ENCODE assay signal across 1 cellular context in the genomic region with DNA sequence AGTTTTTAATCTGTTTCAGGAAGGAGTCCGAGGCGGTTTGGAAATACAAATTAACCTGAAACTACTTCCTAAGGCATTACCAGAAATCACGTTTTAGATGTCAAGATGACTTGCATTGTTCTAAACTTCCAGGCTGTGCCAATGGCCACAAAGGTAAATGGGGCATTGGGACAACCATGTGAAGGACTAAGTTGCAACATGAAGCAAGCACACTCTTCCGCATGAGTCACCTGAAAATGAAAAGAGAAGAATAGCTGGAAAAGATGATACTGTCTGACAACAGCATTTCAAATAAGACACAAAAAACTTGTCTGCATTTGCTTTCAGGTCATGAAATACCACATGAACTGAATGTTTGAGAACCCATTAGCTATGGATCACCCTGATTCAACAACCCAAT.
TF ChIP-seq lines count a peak whose summit lies in the region.

No MANE protein-coding gene starts in this region.

TF ChIP-seq in GM23338, 12 proteins besides CTCF, POLR2A, EP300 and RAD21:
- TF ChIP-seq NANOG (IDR thresholded peaks at IDR 0.05; ENCODE audit: borderline replicate concordance), result no peak
- TF ChIP-seq EZH2 (IDR thresholded peaks at IDR 0.05; ENCODE audit: low read depth, unreplicated experiment), result no peak
- TF ChIP-seq JUNB (IDR thresholded peaks at IDR 0.05; ENCODE audit: unreplicated experiment), result no peak
- TF ChIP-seq, protein P1, sequence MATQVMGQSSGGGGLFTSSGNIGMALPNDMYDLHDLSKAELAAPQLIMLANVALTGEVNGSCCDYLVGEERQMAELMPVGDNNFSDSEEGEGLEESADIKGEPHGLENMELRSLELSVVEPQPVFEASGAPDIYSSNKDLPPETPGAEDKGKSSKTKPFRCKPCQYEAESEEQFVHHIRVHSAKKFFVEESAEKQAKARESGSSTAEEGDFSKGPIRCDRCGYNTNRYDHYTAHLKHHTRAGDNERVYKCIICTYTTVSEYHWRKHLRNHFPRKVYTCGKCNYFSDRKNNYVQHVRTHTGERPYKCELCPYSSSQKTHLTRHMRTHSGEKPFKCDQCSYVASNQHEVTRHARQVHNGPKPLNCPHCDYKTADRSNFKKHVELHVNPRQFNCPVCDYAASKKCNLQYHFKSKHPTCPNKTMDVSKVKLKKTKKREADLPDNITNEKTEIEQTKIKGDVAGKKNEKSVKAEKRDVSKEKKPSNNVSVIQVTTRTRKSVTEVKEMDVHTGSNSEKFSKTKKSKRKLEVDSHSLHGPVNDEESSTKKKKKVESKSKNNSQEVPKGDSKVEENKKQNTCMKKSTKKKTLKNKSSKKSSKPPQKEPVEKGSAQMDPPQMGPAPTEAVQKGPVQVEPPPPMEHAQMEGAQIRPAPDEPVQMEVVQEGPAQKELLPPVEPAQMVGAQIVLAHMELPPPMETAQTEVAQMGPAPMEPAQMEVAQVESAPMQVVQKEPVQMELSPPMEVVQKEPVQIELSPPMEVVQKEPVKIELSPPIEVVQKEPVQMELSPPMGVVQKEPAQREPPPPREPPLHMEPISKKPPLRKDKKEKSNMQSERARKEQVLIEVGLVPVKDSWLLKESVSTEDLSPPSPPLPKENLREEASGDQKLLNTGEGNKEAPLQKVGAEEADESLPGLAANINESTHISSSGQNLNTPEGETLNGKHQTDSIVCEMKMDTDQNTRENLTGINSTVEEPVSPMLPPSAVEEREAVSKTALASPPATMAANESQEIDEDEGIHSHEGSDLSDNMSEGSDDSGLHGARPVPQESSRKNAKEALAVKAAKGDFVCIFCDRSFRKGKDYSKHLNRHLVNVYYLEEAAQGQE (IDR thresholded peaks at IDR 0.05; ENCODE audit: unreplicated experiment), result no peak
- TF ChIP-seq STAT1 (IDR thresholded peaks at IDR 0.05; ENCODE audit: unreplicated experiment), result no peak
- no peak for TF ChIP-seq ZNF331 (CRISPR knock-in tag; IDR thresholded peaks at IDR 0.05; ENCODE audit: low read depth)
- no peak for TF ChIP-seq POLR2AphosphoS5 (IDR thresholded peaks at IDR 0.05; ENCODE audit: low read depth)
- no peak for TF ChIP-seq EZH2phosphoT487 (IDR thresholded peaks at IDR 0.05; ENCODE audit: unreplicated experiment)
- TF ChIP-seq ZNF114 (CRISPR knock-in tag; IDR thresholded peaks at IDR 0.05), result no peak
- TF ChIP-seq CREB1 (CRISPR knock-in tag; IDR thresholded peaks at IDR 0.05; ENCODE audit: low read depth), result no peak
- TF ChIP-seq, protein P2, sequence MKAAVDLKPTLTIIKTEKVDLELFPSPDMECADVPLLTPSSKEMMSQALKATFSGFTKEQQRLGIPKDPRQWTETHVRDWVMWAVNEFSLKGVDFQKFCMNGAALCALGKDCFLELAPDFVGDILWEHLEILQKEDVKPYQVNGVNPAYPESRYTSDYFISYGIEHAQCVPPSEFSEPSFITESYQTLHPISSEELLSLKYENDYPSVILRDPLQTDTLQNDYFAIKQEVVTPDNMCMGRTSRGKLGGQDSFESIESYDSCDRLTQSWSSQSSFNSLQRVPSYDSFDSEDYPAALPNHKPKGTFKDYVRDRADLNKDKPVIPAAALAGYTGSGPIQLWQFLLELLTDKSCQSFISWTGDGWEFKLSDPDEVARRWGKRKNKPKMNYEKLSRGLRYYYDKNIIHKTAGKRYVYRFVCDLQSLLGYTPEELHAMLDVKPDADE (IDR thresholded peaks at IDR 0.05), result no peak
- TF ChIP-seq, protein P3, sequence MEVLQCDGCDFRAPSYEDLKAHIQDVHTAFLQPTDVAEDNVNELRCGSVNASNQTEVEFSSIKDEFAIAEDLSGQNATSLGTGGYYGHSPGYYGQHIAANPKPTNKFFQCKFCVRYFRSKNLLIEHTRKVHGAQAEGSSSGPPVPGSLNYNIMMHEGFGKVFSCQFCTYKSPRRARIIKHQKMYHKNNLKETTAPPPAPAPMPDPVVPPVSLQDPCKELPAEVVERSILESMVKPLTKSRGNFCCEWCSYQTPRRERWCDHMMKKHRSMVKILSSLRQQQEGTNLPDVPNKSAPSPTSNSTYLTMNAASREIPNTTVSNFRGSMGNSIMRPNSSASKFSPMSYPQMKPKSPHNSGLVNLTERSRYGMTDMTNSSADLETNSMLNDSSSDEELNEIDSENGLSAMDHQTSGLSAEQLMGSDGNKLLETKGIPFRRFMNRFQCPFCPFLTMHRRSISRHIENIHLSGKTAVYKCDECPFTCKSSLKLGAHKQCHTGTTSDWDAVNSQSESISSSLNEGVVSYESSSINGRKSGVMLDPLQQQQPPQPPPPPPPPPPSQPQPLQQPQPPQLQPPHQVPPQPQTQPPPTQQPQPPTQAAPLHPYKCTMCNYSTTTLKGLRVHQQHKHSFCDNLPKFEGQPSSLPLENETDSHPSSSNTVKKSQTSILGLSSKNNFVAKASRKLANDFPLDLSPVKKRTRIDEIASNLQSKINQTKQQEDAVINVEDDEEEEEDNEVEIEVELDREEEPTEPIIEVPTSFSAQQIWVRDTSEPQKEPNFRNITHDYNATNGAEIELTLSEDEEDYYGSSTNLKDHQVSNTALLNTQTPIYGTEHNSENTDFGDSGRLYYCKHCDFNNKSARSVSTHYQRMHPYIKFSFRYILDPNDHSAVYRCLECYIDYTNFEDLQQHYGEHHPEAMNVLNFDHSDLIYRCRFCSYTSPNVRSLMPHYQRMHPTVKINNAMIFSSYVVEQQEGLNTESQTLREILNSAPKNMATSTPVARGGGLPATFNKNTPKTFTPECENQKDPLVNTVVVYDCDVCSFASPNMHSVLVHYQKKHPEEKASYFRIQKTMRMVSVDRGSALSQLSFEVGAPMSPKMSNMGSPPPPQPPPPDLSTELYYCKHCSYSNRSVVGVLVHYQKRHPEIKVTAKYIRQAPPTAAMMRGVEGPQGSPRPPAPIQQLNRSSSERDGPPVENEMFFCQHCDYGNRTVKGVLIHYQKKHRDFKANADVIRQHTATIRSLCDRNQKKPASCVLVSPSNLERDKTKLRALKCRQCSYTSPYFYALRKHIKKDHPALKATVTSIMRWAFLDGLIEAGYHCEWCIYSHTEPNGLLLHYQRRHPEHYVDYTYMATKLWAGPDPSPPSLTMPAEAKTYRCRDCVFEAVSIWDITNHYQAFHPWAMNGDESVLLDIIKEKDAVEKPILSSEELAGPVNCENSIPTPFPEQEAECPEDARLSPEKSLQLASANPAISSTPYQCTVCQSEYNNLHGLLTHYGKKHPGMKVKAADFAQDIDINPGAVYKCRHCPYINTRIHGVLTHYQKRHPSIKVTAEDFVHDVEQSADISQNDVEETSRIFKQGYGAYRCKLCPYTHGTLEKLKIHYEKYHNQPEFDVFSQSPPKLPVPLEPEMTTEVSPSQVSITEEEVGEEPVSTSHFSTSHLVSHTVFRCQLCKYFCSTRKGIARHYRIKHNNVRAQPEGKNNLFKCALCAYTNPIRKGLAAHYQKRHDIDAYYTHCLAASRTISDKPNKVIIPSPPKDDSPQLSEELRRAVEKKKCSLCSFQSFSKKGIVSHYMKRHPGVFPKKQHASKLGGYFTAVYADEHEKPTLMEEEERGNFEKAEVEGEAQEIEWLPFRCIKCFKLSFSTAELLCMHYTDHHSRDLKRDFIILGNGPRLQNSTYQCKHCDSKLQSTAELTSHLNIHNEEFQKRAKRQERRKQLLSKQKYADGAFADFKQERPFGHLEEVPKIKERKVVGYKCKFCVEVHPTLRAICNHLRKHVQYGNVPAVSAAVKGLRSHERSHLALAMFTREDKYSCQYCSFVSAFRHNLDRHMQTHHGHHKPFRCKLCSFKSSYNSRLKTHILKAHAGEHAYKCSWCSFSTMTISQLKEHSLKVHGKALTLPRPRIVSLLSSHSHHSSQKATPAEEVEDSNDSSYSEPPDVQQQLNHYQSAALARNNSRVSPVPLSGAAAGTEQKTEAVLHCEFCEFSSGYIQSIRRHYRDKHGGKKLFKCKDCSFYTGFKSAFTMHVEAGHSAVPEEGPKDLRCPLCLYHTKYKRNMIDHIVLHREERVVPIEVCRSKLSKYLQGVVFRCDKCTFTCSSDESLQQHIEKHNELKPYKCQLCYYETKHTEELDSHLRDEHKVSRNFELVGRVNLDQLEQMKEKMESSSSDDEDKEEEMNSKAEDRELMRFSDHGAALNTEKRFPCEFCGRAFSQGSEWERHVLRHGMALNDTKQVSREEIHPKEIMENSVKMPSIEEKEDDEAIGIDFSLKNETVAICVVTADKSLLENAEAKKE (CRISPR knock-in tag; IDR thresholded peaks at IDR 0.05), result no peak
